ENCODE assay signal across 19 cellular contexts in genomic region chr10:27600915-27601314, GRCh38.
"Had no signal": no experiment of that assay in that cellular context is flagged by ENCODE, and none has a peak within 500 bp of the region (broad histone marks: within the 10 kb centered on the region; RNA-seq: fewer than 3 reads in every experiment).

No MANE protein-coding gene starts in this region.

- H3K9ac ChIP-seq: KMS-11 had no signal

- H3K27ac ChIP-seq: brain microvascular endothelial cell, cardiac muscle cell, KMS-11, Peyer's patch had no signal

- H3K36me3 ChIP-seq: brain microvascular endothelial cell, cardiac muscle cell, Peyer's patch had no signal

- H3K4me2 ChIP-seq: KMS-11 had no signal

- DNase-seq: activated B cell treated with CpG ODN at 0.5 μM for 24 hours; activated CD4-positive, alpha-beta memory T cell treated with anti-CD3 and anti-CD28 coated beads for 36 hours; activated CD4-positive, alpha-beta T cell treated with anti-CD3 and anti-CD28 coated beads for 1 hour; activated CD8-positive, alpha-beta memory T cell treated with anti-CD3 and anti-CD28 coated beads for 24 hours; activated effector memory CD4-positive, alpha-beta T cell treated with anti-CD3 and anti-CD28 coated beads, Interleukin-2, amount 50 U/mL, for 16 hours; activated naive CD4-positive, alpha-beta T cell treated with Interleukin-2 at 50 U/mL for 16 hours; activated naive CD8-positive, alpha-beta T cell treated with anti-CD3 and anti-CD28 coated beads, Interleukin-2, amount 50 U/mL, for 24 hours; activated T-cell treated with anti-CD3 and anti-CD28 coated beads, Interleukin-2, amount 50 U/mL, for 4 hours; brain microvascular endothelial cell; NCI-H1092; NCI-H1930; NCI-H345; NCI-H510A; NCI-H526 treated with DMSO at 0.1 percent for 48 hours; Peyer's patch; SHP77 had no signal

- ATAC-seq: activated naive CD4-positive, alpha-beta T cell treated with anti-CD3 and anti-CD28 coated beads, Interleukin-2, amount 50 U/mL, for 72 hours; activated naive CD8-positive, alpha-beta T cell treated with anti-CD3 and anti-CD28 coated beads, Interleukin-2, amount 50 U/mL, for 24 hours; activated T-cell treated with anti-CD3 and anti-CD28 coated beads, Interleukin-2, amount 50 U/mL, for 4 hours had no signal

- H3K4me1 ChIP-seq: Peyer's patch had no signal

- H3K4me3 ChIP-seq: cardiac muscle cell, Peyer's patch had no signal

- H3K27me3 ChIP-seq: brain microvascular endothelial cell, cardiac muscle cell, Peyer's patch had no signal

- H3K9me3 ChIP-seq: Peyer's patch had no signal
